27 cellular contexts compared by ENCODE assay signal in genomic region chr14:22622220-22622619, GRCh38. TPM values are rescaled to one million over a fixed set of nuclear protein-coding genes. Genes with fewer than 3 reads are reported as not detected.
DNase-seq lines count a peak whose midpoint lies in the region; FAIRE-seq and TF ChIP-seq lines count a peak whose summit lies in the region.
"Had no signal": no experiment of that assay in that cellular context is flagged by ENCODE, and none has a peak within 500 bp of the region (broad histone marks: within the 10 kb centered on the region; RNA-seq: fewer than 3 reads in every experiment).

No MANE protein-coding gene starts in this region.

- DNase-seq in M059J (ENCODE audit: low read depth): peak; percentile 61
- peak; percentile 7 for DNase-seq in colonic mucosa
- no peak for DNase-seq in mesothelial cell of epicardium (ENCODE audit: low spot score in 2 of 2, unreplicated experiment in 2 of 2)
- DNase-seq in SKM-1 (lab: John Stamatoyannopoulos, UW; ENCODE audit: unreplicated experiment): no peak
- DNase-seq in NCI-H2081 treated with DMSO at 0.1 percent for 48 hours (lab: John Stamatoyannopoulos, UW): no peak
- no peak for DNase-seq in NCI-H1436 treated with DMSO at 0.1 percent for 48 hours (lab: John Stamatoyannopoulos, UW)
- no peak for DNase-seq in kidney
- DNase-seq: activated CD8-positive, alpha-beta T cell treated with anti-CD3 and anti-CD28 coated beads, Interleukin-2, amount 10 ng/mL, durations not matched to agents 7 days and 5 days; Calu3; dorsolateral prefrontal cortex; glutamatergic neuron; KBM-7; left colon; NCI-H1694 treated with DMSO at 0.1 percent for 48 hours; pancreas; right lobe of liver; T1000; uterus had no signal

- H3K36me3 Mint-ChIP-seq in mesothelial cell of epicardium: peaks cover 3% of the 10 kb centered on the region
- H3K36me3 Mint-ChIP-seq: natural killer cell treated with Interleukin-12 subunit alpha and Interleukin-12 subunit beta and Interleukin-15 and Interleukin-18, amount 100 ng/mL, for 72 hours had no signal

- peaks cover 12% of the 10 kb centered on the region for H3K4me1 Mint-ChIP-seq in mesothelial cell of epicardium

- H3K4me3 ChIP-seq in BLaER1 treated with 17β-estradiol and CSF1 and Interleukin-3, amounts not matched to agents 10 nM and 100 nM: no peak overlapping the region
- H3K4me3 ChIP-seq in colonic mucosa (no peak overlapping the region), kidney (ENCODE audit: low read length in 2 of 2) (no peak overlapping the region)
- H3K4me3 ChIP-seq: cardiac muscle cell, dorsolateral prefrontal cortex, GM23338, pancreas, right lobe of liver, suprapubic skin, uterus had no signal

- H3K4me1 ChIP-seq in BLaER1 treated with 17β-estradiol and CSF1 and Interleukin-3, amounts not matched to agents 10 nM and 100 nM: peaks cover 13 to 44% (median 28%) of the 10 kb centered on the region in 10 experiments
- H3K4me1 ChIP-seq in colonic mucosa: no peaks in the 10 kb centered on the region
- no peaks in the 10 kb centered on the region for H3K4me1 ChIP-seq in kidney (ENCODE audit: control insufficient read depth in 1 of 2, insufficient read depth in 1 of 2, low read depth in 1 of 2, low read length in 2 of 2)
- H3K4me1 ChIP-seq: pancreas, right lobe of liver, suprapubic skin, uterus had no signal

- H3K9ac ChIP-seq in BLaER1 treated with 17β-estradiol and CSF1 and Interleukin-3, amounts not matched to agents 10 nM and 100 nM: no peak overlapping the region
- H3K9ac ChIP-seq in colonic mucosa (ENCODE audit: low read depth in 2 of 2, low read length in 2 of 2) (no peak overlapping the region), kidney (ENCODE audit: low read length in 2 of 2) (no peak overlapping the region)

- no peak overlapping the region for H3K4me3 Mint-ChIP-seq in mesothelial cell of epicardium
- H3K4me3 Mint-ChIP-seq: activated CD8-positive, alpha-beta T cell treated with anti-CD3 and anti-CD28 coated beads, Interleukin-2, amount 10 ng/mL, durations not matched to agents 7 days and 5 days; GM23338; natural killer cell treated with Interleukin-12 subunit alpha and Interleukin-12 subunit beta and Interleukin-15 and Interleukin-18, amount 100 ng/mL, for 72 hours had no signal

- peak overlapping the region; percentile 50 for H3K27ac Mint-ChIP-seq in mesothelial cell of epicardium
- H3K27ac Mint-ChIP-seq: activated CD8-positive, alpha-beta T cell treated with anti-CD3 and anti-CD28 coated beads, Interleukin-2, amount 10 ng/mL, durations not matched to agents 7 days and 5 days; GM23338; natural killer cell treated with Interleukin-12 subunit alpha and Interleukin-12 subunit beta and Interleukin-15 and Interleukin-18, amount 100 ng/mL, for 72 hours had no signal

- no peak for FAIRE-seq in kidney (lab: Jason Lieb, UNC)
- FAIRE-seq: pancreas had no signal

- H3K9me3 Mint-ChIP-seq in mesothelial cell of epicardium: peaks cover 15% of the 10 kb centered on the region
- H3K9me3 Mint-ChIP-seq: natural killer cell treated with Interleukin-12 subunit alpha and Interleukin-12 subunit beta and Interleukin-15 and Interleukin-18, amount 100 ng/mL, for 72 hours had no signal

- H3K27ac ChIP-seq in BLaER1 treated with 17β-estradiol and CSF1 and Interleukin-3, amounts not matched to agents 10 nM and 100 nM: no peak overlapping the region
- H3K27ac ChIP-seq in colonic mucosa: no peak overlapping the region
- H3K27ac ChIP-seq in kidney (ENCODE audit: low read depth in 2 of 2, low read length in 2 of 2): no peak overlapping the region
- H3K27ac ChIP-seq: C4-2B, cardiac muscle cell, dorsolateral prefrontal cortex, epithelial cell of prostate, pancreas, right lobe of liver, suprapubic skin, uterus had no signal

- intact Hi-C loops in colonic mucosa (cut with DNase I): no loop called here
- intact Hi-C loops in kidney (cut with DNase I): no loop called here

- H3K36me3 ChIP-seq in BLaER1 treated with 17β-estradiol and CSF1 and Interleukin-3, amounts not matched to agents 10 nM and 100 nM: no peaks in the 10 kb centered on the region
- H3K36me3 ChIP-seq in colonic mucosa (no peaks in the 10 kb centered on the region), kidney (ENCODE audit: control insufficient read depth in 1 of 2, insufficient read depth in 2 of 2, low read length in 2 of 2) (no peaks in the 10 kb centered on the region)
- H3K36me3 ChIP-seq: cardiac muscle cell, pancreas, right lobe of liver, suprapubic skin, uterus had no signal

- H3K27me3 Mint-ChIP-seq in mesothelial cell of epicardium (ENCODE audit: low read depth): no peaks in the 10 kb centered on the region

- H3K4me2 ChIP-seq in BLaER1 treated with 17β-estradiol and CSF1 and Interleukin-3, amounts not matched to agents 10 nM and 100 nM: peak overlapping the region in 7 of 11 experiments; percentile 8 to 79 (median 24); a peak in 8 of 22 replicates
- H3K4me2 ChIP-seq: GM23338 had no signal

- peaks cover 0 to 11% (median 7%) of the 10 kb centered on the region in 11 experiments; a peak in 10 of 22 replicates for H3K9me3 ChIP-seq in BLaER1 treated with 17β-estradiol and CSF1 and Interleukin-3, amounts not matched to agents 10 nM and 100 nM (replicated peaks in 1 of 11)
- H3K9me3 ChIP-seq in colonic mucosa (no peaks in the 10 kb centered on the region), kidney (ENCODE audit: control insufficient read depth in 1 of 2, low read length in 2 of 2) (no peaks in the 10 kb centered on the region)
- H3K9me3 ChIP-seq: pancreas, right lobe of liver, suprapubic skin, uterus had no signal

- no peak for TF ChIP-seq CTCF in colonic mucosa (IDR thresholded peaks at IDR 0.05)
- TF ChIP-seq CTCF in mesothelial cell of epicardium (IDR thresholded peaks at IDR 0.05; ENCODE audit: unreplicated experiment): no peak
- TF ChIP-seq CTCF in kidney (IDR thresholded peaks at IDR 0.05; ENCODE audit: borderline replicate concordance, extremely low read depth, insufficient read depth): no peak

- no peaks in the 10 kb centered on the region for H4K20me1 ChIP-seq in BLaER1 treated with 17β-estradiol and CSF1 and Interleukin-3, amounts not matched to agents 10 nM and 100 nM

- H3K27me3 ChIP-seq in BLaER1 treated with 17β-estradiol and CSF1 and Interleukin-3, amounts not matched to agents 10 nM and 100 nM: no peaks in the 10 kb centered on the region
- H3K27me3 ChIP-seq in colonic mucosa: no peaks in the 10 kb centered on the region
- H3K27me3 ChIP-seq: cardiac muscle cell, dorsolateral prefrontal cortex, pancreas, right lobe of liver, suprapubic skin, uterus had no signal

RNA-seq across cellular contexts. Expression of gene OR6J1, which starts 21.9 kb away (rescaled TPM):
- not detected in 2 replicates for total RNA-seq in M059J (2014; rRNA removed; shearing (Covaris generic))
- total RNA-seq in colonic mucosa: not detected
- total RNA-seq in mesothelial cell of epicardium: not detected in 3 replicates
- not detected for total RNA-seq in kidney
- not detected for polyA plus RNA-seq in kidney (ENCODE audit: insufficient read depth, low read depth, low replicate concordance)
- total RNA-seq: A673; activated CD8-positive, alpha-beta T cell treated with anti-CD3 and anti-CD28 coated beads, Interleukin-2, amount 10 ng/mL, durations not matched to agents 7 days and 5 days; Calu3; cardiac muscle cell; GM23338; left colon; natural killer cell treated with Interleukin-12 subunit alpha and Interleukin-12 subunit beta and Interleukin-15 and Interleukin-18, amount 100 ng/mL, for 72 hours; right lobe of liver; Right ventricle myocardium inferior; suprapubic skin had no signal
- polyA plus RNA-seq: cardiac muscle cell, GM23338 had no signal

RNA-seq across cellular contexts. Expression of gene ABHD4, which starts 24.1 kb away (rescaled TPM):
- total RNA-seq in M059J (2014; rRNA removed; shearing (Covaris generic)): 21.7 and 30.5 TPM in 2 replicates
- total RNA-seq in colonic mucosa (10 to 100 TPM; 14.5 to 32.4 TPM), mesothelial cell of epicardium (28.2 to 29.3 TPM (median 28.4 TPM) in 3 replicates), kidney (34.1 TPM)
- polyA plus RNA-seq in kidney (ENCODE audit: insufficient read depth, low read depth, low replicate concordance): 45.2 TPM

RNA-seq across cellular contexts. Expression of gene DAD1, which starts 33.2 kb away (rescaled TPM):
- 515 and 811 TPM in 2 replicates for total RNA-seq in M059J (2014; rRNA removed; shearing (Covaris generic))
- total RNA-seq in colonic mucosa (100 to 1,000 TPM; 163 to 219 TPM), mesothelial cell of epicardium (140 to 141 TPM (median 141 TPM) in 3 replicates), kidney (205 TPM)
- polyA plus RNA-seq in kidney (ENCODE audit: insufficient read depth, low read depth, low replicate concordance): 523 TPM

Comparison
In these comparisons a context has a peak if more than half of its experiments do, and no peak if none do; other contexts are left out.
1. DNase-seq: peak in M059J (single experiment) and colonic mucosa (single experiment); none in mesothelial cell of epicardium (0 of 2), SKM-1 (single experiment), NCI-H2081 treated with DMSO at 0.1 percent for 48 hours (single experiment), NCI-H1436 treated with DMSO at 0.1 percent for 48 hours (single experiment) and kidney (single experiment).